Comparison of ENCODE assay signal across 7 cellular contexts in genomic region chr1:61968869-61969268, GRCh38.
"Had no signal": no experiment of that assay in that cellular context is flagged by ENCODE, and none has a peak within 500 bp of the region (broad histone marks: within the 10 kb centered on the region; RNA-seq: fewer than 3 reads in every experiment).

No MANE protein-coding gene starts in this region.

- ATAC-seq: GM23338, HCT116, HepG2 had no signal

- DNase-seq: H7 had no signal

- H3K4me1 Mint-ChIP-seq: IgD-negative memory B cell had no signal

- H3K4me3 Mint-ChIP-seq: GM23338, IgD-negative memory B cell had no signal

- H3K36me3 ChIP-seq: HAP-1 had no signal

- H3K27ac Mint-ChIP-seq: GM23338, IgD-negative memory B cell had no signal

- H3K4me3 ChIP-seq: GM23338, HAP-1 had no signal

- H3K9me3 ChIP-seq: HAP-1 had no signal

- H3K27ac ChIP-seq: HL-60 had no signal

- H3K27me3 Mint-ChIP-seq: IgD-negative memory B cell had no signal
